Comparison of ENCODE assay signal across 8 cellular contexts in the genomic region with DNA sequence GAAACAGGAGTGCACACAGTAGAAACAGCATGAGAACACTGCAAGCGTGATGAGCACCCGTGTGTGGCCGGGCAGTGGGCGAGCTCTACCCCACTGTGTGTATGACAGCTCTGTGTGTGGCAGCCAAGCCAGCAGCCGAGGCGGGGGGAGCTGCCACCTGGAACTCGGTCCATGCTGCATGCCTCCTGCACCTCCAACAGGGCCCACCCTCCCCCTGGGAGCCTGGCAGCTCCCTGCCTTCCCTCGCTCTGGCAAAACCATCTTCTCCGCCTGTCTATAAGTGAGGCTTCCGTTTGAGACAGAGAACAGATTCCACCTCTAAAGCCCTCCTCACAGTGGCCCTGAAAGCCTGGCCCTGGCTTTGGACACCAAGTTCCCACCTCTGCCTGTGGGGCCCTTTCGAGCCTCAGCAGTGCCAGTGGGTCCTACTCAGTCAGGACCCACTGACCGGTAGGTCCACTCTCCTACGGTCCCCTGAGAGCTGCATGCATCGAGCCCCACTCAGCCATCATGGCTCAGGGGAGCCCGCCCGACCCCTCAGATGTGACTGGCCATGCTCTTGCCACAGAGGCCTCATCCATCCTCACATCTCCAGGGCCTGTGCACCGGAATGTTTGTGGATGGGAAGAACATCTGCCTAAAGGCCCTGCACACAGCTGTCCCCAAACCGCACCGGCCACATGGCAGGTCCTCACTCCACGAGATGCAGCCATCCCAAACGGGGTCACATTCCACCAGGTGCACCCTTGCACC. TPM values are rescaled to one million over a fixed set of nuclear protein-coding genes. Genes with fewer than 3 reads are reported as not detected.
A peak's percentile ranks its signal among the peaks of the same experiment; 100 is the strongest.
DNase-seq lines count a peak whose midpoint lies in the region; ATAC-seq and TF ChIP-seq lines count a peak whose summit lies in the region.
"Had no signal": no experiment of that assay in that cellular context is flagged by ENCODE, and none has a peak within 500 bp of the region (broad histone marks: within the 10 kb centered on the region; RNA-seq: fewer than 3 reads in every experiment).

No MANE protein-coding gene starts in this region.

- H3K14ac ChIP-seq in mesenchymal stem cell (ENCODE audit: low read length in 2 of 2) = peak overlapping the region in 1 of 2 experiments; percentile 71

- H3K36me3 Mint-ChIP-seq in T-cell = peaks cover 35% of the 10 kb centered on the region

- H3K4me1 ChIP-seq in mesenchymal stem cell (ENCODE audit: control insufficient read depth, insufficient read depth, low read depth, low read length) (peaks cover 68% of the 10 kb centered on the region), subcutaneous abdominal adipose tissue (ENCODE audit: control insufficient read depth in 5 of 5, insufficient read depth in 5 of 5, low read length in 5 of 5) (peaks cover 20 to 66% (median 50%) of the 10 kb centered on the region in 5 donors)

- H2BK5ac ChIP-seq in mesenchymal stem cell (ENCODE audit: low read depth, low read length, poor library complexity, severe bottlenecking) = peak overlapping the region; percentile 11

- no peak overlapping the region for H3K4me3 ChIP-seq in brain microvascular endothelial cell (ENCODE audit: low read depth, low read length)
- H3K4me3 ChIP-seq in mesenchymal stem cell (ENCODE audit: insufficient read depth in 1 of 2, low read depth in 1 of 2, low read length in 2 of 2) = peak overlapping the region in 1 of 2 experiments; percentile 12
- peak overlapping the region in 1 of 5 donors; percentile 2 for H3K4me3 ChIP-seq in subcutaneous abdominal adipose tissue (ENCODE audit: low read depth in 1 of 5, low read length in 5 of 5)

- POLR2A ChIA-PET in T-cell (lab: Charles Lee) = no interaction called here

- H3K4me1 Mint-ChIP-seq in T-cell = peaks cover 9 to 14% (median 12%) of the 10 kb centered on the region in 3 donors

- DNase-seq in NCI-H69 (lab: John Stamatoyannopoulos, UW) = peak; percentile 55
- DNase-seq in brain microvascular endothelial cell = no peak
- no peak for DNase-seq in mesenchymal stem cell
- no peak for DNase-seq in T-cell
- DNase-seq in activated CD4-positive, alpha-beta T cell treated with anti-CD3 and anti-CD28 coated beads, Interleukin-2, amount 50 U/mL, for 4 hours = no peak

- CTCF ChIA-PET in T-cell (lab: Charles Lee) = no interaction called here

- no peak overlapping the region for H2AFZ ChIP-seq in mesenchymal stem cell (ENCODE audit: low read depth, low read length)

- peak overlapping the region; percentile 28 for H2AK5ac ChIP-seq in mesenchymal stem cell (ENCODE audit: low read length, severe bottlenecking)

- H4K91ac ChIP-seq in mesenchymal stem cell (ENCODE audit: low read length) = peak overlapping the region; percentile 6

- 88% methylated on average over 21 of the region's 21 CpGs for WGBS in mesenchymal stem cell

- peak overlapping the region in 1 of 2 experiments; percentile 69 for H2BK12ac ChIP-seq in mesenchymal stem cell (ENCODE audit: low read length in 2 of 2)

- in situ Hi-C loops in brain microvascular endothelial cell (cut with HindIII; ENCODE audit: low pct_ligation_motif_present, low sequenced_read_pairs) = no loop called here

- peaks cover 15% of the 10 kb centered on the region for H3K79me1 ChIP-seq in mesenchymal stem cell (replicated peaks; ENCODE audit: low read length, poor library complexity, severe bottlenecking)

- no peaks in the 10 kb centered on the region for H3K9me3 Mint-ChIP-seq in T-cell

- ATAC-seq in GM21528 (IDR thresholded peaks at IDR 0.05; ENCODE audit: low FRiP score, unreplicated experiment) (no peak), T-cell (replicated peaks in 1 of 4) (no peak)

- H3K9ac ChIP-seq in mesenchymal stem cell (ENCODE audit: low read length) = peak overlapping the region; percentile 78
- H3K9ac ChIP-seq in subcutaneous abdominal adipose tissue (ENCODE audit: low read length in 5 of 5) = peak overlapping the region in 3 of 5 donors; percentile 22 to 48 (median 39)

- H4K8ac ChIP-seq in mesenchymal stem cell (ENCODE audit: low read length) = no peak overlapping the region

- H3K27me3 Mint-ChIP-seq in T-cell = no peaks in the 10 kb centered on the region

- H3K4ac ChIP-seq in mesenchymal stem cell (ENCODE audit: low read depth in 1 of 2, low read length in 2 of 2) = peak overlapping the region in 1 of 2 experiments; percentile 21

- H3K4me3 Mint-ChIP-seq in T-cell = no peak overlapping the region

- TF ChIP-seq CTCF in brain microvascular endothelial cell (IDR thresholded peaks at IDR 0.05; ENCODE audit: low read depth, low read length, missing control alignments) = no peak

- H3K36me3 ChIP-seq in brain microvascular endothelial cell (replicated peaks) = peaks cover 70% of the 10 kb centered on the region
- peaks cover 72 to 78% of the 10 kb centered on the region in 2 experiments for H3K36me3 ChIP-seq in mesenchymal stem cell (ENCODE audit: control insufficient read depth in 1 of 2, insufficient read depth in 2 of 2, low read depth in 1 of 2, low read length in 2 of 2)
- H3K36me3 ChIP-seq in subcutaneous abdominal adipose tissue (ENCODE audit: control insufficient read depth in 5 of 5, insufficient read depth in 5 of 5, low read length in 5 of 5) = peaks cover 0 to 62% (median 33%) of the 10 kb centered on the region in 5 donors

- peak overlapping the region; percentile 57 for H3K27ac ChIP-seq in brain microvascular endothelial cell
- peak overlapping the region; percentile 89 for H3K27ac ChIP-seq in mesenchymal stem cell (ENCODE audit: low read length, poor library complexity, severe bottlenecking)
- H3K27ac ChIP-seq in subcutaneous abdominal adipose tissue (ENCODE audit: low read depth, low read length) = peak overlapping the region; percentile 91

- no peak overlapping the region for H2BK120ac ChIP-seq in mesenchymal stem cell (ENCODE audit: low read depth, low read length)

- H3K27ac Mint-ChIP-seq in T-cell = no peak overlapping the region

- no peak overlapping the region for H2BK15ac ChIP-seq in mesenchymal stem cell (ENCODE audit: low read depth, poor library complexity, severe bottlenecking)

- H3K9me3 ChIP-seq in mesenchymal stem cell (ENCODE audit: control insufficient read depth, low read length) (no peaks in the 10 kb centered on the region), subcutaneous abdominal adipose tissue (ENCODE audit: control insufficient read depth in 5 of 5, low read length in 5 of 5) (no peaks in the 10 kb centered on the region)

- peak overlapping the region; percentile 44 for H3K4me2 ChIP-seq in mesenchymal stem cell (ENCODE audit: low read length, poor library complexity, severe bottlenecking)

- H3K27me3 ChIP-seq in brain microvascular endothelial cell (replicated peaks) = no peaks in the 10 kb centered on the region
- H3K27me3 ChIP-seq in mesenchymal stem cell (ENCODE audit: control insufficient read depth in 1 of 2, insufficient read depth in 1 of 2, low read length in 2 of 2) = no peaks in the 10 kb centered on the region
- H3K27me3 ChIP-seq in subcutaneous abdominal adipose tissue (ENCODE audit: control insufficient read depth in 5 of 5, insufficient read depth in 4 of 5, low read length in 5 of 5) = no peaks in the 10 kb centered on the region

- H3K23ac ChIP-seq in mesenchymal stem cell (ENCODE audit: low read length in 2 of 2) = no peak overlapping the region

- H3K18ac ChIP-seq in mesenchymal stem cell (ENCODE audit: low read depth in 1 of 2, low read length in 2 of 2) = peak overlapping the region in 1 of 2 experiments; percentile 61

RNA-seq across cellular contexts. Expression of gene C13orf46, which starts 52.4 kb away (rescaled TPM):
- polyA plus RNA-seq in mesenchymal stem cell (2013, experiment 1 of 2) = 0.43 TPM
- 0.45 TPM for polyA plus RNA-seq in mesenchymal stem cell (2013, experiment 2 of 2)
- total RNA-seq in T-cell = 10 to 100 TPM; 18.4 to 33.9 (median 25.3) TPM
- total RNA-seq: NCI-H460 had no signal
